27 cellular contexts compared by ENCODE assay signal in the genomic region with DNA sequence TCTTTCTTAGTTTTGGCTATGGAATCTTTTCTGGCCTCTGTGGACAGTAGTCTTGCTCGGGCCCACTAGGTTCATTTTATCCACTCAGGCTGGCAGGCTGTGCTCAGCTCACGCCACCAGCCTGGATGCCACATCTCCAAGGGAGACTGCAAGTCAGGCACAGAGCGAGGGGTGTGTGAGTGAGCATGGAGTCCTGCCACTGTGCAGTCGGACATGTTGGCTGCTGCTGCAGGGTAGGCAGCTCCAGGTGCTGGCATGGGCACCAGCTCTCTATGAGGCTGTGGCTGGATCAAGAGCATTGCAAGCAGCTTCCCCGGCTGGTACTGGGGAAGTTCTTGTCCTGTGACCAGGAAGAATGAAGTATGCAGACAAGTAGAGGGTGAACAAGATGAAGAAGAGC.
"Had no signal": no experiment of that assay in that cellular context is flagged by ENCODE, and none has a peak within 500 bp of the region (broad histone marks: within the 10 kb centered on the region; RNA-seq: fewer than 3 reads in every experiment).

No MANE protein-coding gene starts in this region.

- H3K4me1 ChIP-seq: stomach, suprapubic skin, testis, thyroid gland, tibial artery, tibial nerve, transverse colon, upper lobe of left lung, upper lobe of right lung, uterus, vagina had no signal

- H3K27ac ChIP-seq: stomach, suprapubic skin, testis, thoracic aorta, thyroid gland, tibial artery, tibial nerve, transverse colon, upper lobe of left lung, upper lobe of right lung, uterus, vagina had no signal

- ATAC-seq: stimulated activated effector memory CD8-positive, alpha-beta T cell treated with anti-CD3 and anti-CD28 coated beads, Interleukin-12 subunit alpha, Interleukin-12 subunit beta, amount 100 ng/mL, for 72 hours; stimulated activated memory B cell treated with anti-CD40 and anti-IgM and Interleukin-4, amounts not matched to agents 10 μg/mL and 1 μg/mL and 100 μg/mL, for 72 hours; stimulated activated naive B cell treated with anti-CD40 and anti-IgM and Interleukin-4, amounts not matched to agents 10 μg/mL and 1 μg/mL and 100 μg/mL, for 72 hours; stimulated activated naive CD8-positive, alpha-beta T cell treated with anti-CD3 and anti-CD28 coated beads, Interleukin-15, amount 100 ng/mL, for 72 hours; stimulated activated naive CD8-positive, alpha-beta T cell treated with anti-CD3 and anti-CD28 coated beads, Interleukin-15, Interleukin-2, amounts not matched to agents 100 U/mL and 50 U/mL, for 24 hours had no signal

- H3K9me3 ChIP-seq: stomach, suprapubic skin, testis, thoracic aorta, thyroid gland, tibial artery, transverse colon, upper lobe of left lung, upper lobe of right lung, uterus, vagina had no signal

- DNase-seq: stimulated activated CD4-positive, alpha-beta T cell treated with anti-CD3 and anti-CD28 coated beads, Interleukin-2, amount 100 ng/mL, for 48 hours; stimulated activated CD4-positive, alpha-beta T cell treated with anti-CD3 and anti-CD28 coated beads, Interleukin-4, amount 100 ng/mL, for 1 hour; stimulated activated CD4-positive, alpha-beta T cell treated with anti-CD3 and anti-CD28 coated beads, Interleukin-4, amount 100 ng/mL, for 24 hours; stimulated activated CD4-positive, alpha-beta T cell treated with anti-CD3 and anti-CD28 coated beads, Interleukin-4, amount 100 ng/mL, for 4 hours; stimulated activated CD8-positive, alpha-beta memory T cell treated with anti-CD3 and anti-CD28 coated beads, Interleukin-4, amount 100 ng/mL, for 48 hours; stimulated activated naive B cell treated with anti-CD40 and anti-IgM and Interleukin-4, amounts not matched to agents 10 μg/mL and 1 μg/mL and 100 μg/mL, for 72 hours; stimulated activated naive CD4-positive, alpha-beta T cell; stimulated activated naive CD4-positive, alpha-beta T cell treated with Interleukin-2 at 50 U/mL for 16 hours; stimulated activated naive CD8-positive, alpha-beta T cell treated with anti-CD3 and anti-CD28 coated beads, Interleukin-15, amount 100 ng/mL, for 72 hours; stimulated activated naive CD8-positive, alpha-beta T cell treated with anti-CD3 and anti-CD28 coated beads, Interleukin-15, Interleukin-2, amounts not matched to agents 100 U/mL and 50 U/mL, for 24 hours; stomach; substantia nigra; testis; thyroid gland; tibial artery; transverse colon; trophoblast cell; upper lobe of left lung; upper lobe of right lung; uterus had no signal

- H3K36me3 ChIP-seq: stomach, suprapubic skin, thoracic aorta, thyroid gland, tibial artery, tibial nerve, transverse colon, upper lobe of left lung, upper lobe of right lung, uterus, vagina had no signal

- H3K27me3 ChIP-seq: suprapubic skin, testis, thyroid gland, tibial artery, tibial nerve, transverse colon, upper lobe of left lung, upper lobe of right lung, uterus, vagina had no signal

- FAIRE-seq: urothelium cell line had no signal

- H3K4me3 ChIP-seq: stomach, suprapubic skin, testis, thoracic aorta, thyroid gland, tibial artery, tibial nerve, transverse colon, upper lobe of left lung, upper lobe of right lung, uterus, vagina had no signal
